In the genomic region with DNA sequence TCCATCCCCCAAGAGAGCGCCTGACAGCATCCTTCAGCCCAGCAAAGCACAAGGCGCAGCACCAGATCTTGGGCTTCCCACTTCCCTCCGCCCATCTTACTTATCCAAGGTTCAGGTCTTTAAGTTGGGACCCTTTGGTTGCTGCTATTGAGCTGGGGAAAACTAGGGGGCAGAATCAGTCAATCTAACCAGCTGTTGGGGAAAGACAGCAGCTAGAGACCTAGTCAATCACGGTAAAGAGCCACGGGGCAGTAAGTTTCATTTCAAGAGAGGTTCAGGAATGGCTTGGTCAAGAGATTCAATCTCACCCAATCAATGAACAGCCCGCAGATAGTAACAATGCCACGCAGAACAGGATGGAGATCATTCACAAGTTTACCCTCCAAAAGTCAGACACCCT, we compare ENCODE assay signal across 9 cellular contexts. TPM values are rescaled to one million over a fixed set of nuclear protein-coding genes. Genes with fewer than 3 reads are reported as not detected.
DNase-seq lines count a peak whose midpoint lies in the region; ATAC-seq, FAIRE-seq and TF ChIP-seq lines count a peak whose summit lies in the region.
"Had no signal": no experiment of that assay in that cellular context is flagged by ENCODE, and none has a peak within 500 bp of the region (broad histone marks: within the 10 kb centered on the region; RNA-seq: fewer than 3 reads in every experiment).

No MANE protein-coding gene starts in this region.

- H3K9ac ChIP-seq in DND-41 (ENCODE audit: low read depth, low read length) (no peak overlapping the region), endodermal cell (ENCODE audit: extremely low read depth, low read length, poor library complexity, severe bottlenecking) (no peak overlapping the region), neuronal stem cell (ENCODE audit: low read depth, low read length, poor library complexity) (no peak overlapping the region)

- no peaks in the 10 kb centered on the region for H3K9me3 ChIP-seq in DND-41 (ENCODE audit: insufficient read depth, low read length, severe bottlenecking)
- H3K9me3 ChIP-seq in endodermal cell (ENCODE audit: control insufficient read depth, low read length): no peaks in the 10 kb centered on the region
- no peaks in the 10 kb centered on the region for H3K9me3 ChIP-seq in neuronal stem cell (replicated peaks in 1 of 2; ENCODE audit: control insufficient read depth in 2 of 2, insufficient read depth in 1 of 2, low read depth in 1 of 2, low read length in 2 of 2)

- no peaks in the 10 kb centered on the region for H3K9me3 Mint-ChIP-seq in endodermal cell

- H2BK12ac ChIP-seq in neuronal stem cell (ENCODE audit: low read length): no peak overlapping the region

- H2BK15ac ChIP-seq in neuronal stem cell (ENCODE audit: low read length): no peak overlapping the region

- H3K14ac ChIP-seq in neuronal stem cell (ENCODE audit: low read length): no peak overlapping the region

- H3K4me2 ChIP-seq in DND-41 (ENCODE audit: insufficient read depth, low read length): no peak overlapping the region
- H3K4me2 ChIP-seq in neuronal stem cell (ENCODE audit: insufficient read depth, low read length, poor library complexity, severe bottlenecking): peak overlapping the region; percentile 95

- no peaks in the 10 kb centered on the region for H3K79me1 ChIP-seq in neuronal stem cell (ENCODE audit: low read depth, low read length)

- H3K27me3 ChIP-seq in DND-41 (ENCODE audit: insufficient read depth, low read length, poor library complexity) (peaks cover 8% of the 10 kb centered on the region), endodermal cell (ENCODE audit: control insufficient read depth, insufficient read depth, low read length, poor library complexity, severe bottlenecking) (peaks cover 19% of the 10 kb centered on the region), neuronal stem cell (ENCODE audit: control insufficient read depth in 3 of 3, insufficient read depth in 3 of 3, low read depth in 1 of 3, low read length in 3 of 3) (peaks cover 3 to 29% (median 5%) of the 10 kb centered on the region in 3 experiments)

- no peak overlapping the region for H2BK120ac ChIP-seq in neuronal stem cell (ENCODE audit: low read depth, low read length)

- H3K27ac Mint-ChIP-seq in endodermal cell: no peak overlapping the region

- H4K8ac ChIP-seq in neuronal stem cell (ENCODE audit: low read depth, low read length): no peak overlapping the region

- H3K18ac ChIP-seq in neuronal stem cell (ENCODE audit: low read length): no peak overlapping the region

- H3K4me3 ChIP-seq in DND-41 (ENCODE audit: low read depth in 1 of 2, low read length in 2 of 2): no peak overlapping the region
- H3K4me3 ChIP-seq in endodermal cell (ENCODE audit: low read length): peak overlapping the region; percentile 90
- peak overlapping the region in 1 of 2 donors; percentile 66 for H3K4me3 ChIP-seq in neuronal stem cell (ENCODE audit: low read length in 2 of 2)

- H2AK5ac ChIP-seq in neuronal stem cell (ENCODE audit: low read depth, low read length): no peak overlapping the region

- H2AFZ ChIP-seq in DND-41 (ENCODE audit: low read depth, low read length) (no peak overlapping the region), neuronal stem cell (ENCODE audit: low read length) (peak overlapping the region; percentile 93)

- no peak for FAIRE-seq in frontal cortex (lab: Jason Lieb, UNC)
- FAIRE-seq: urothelium cell line had no signal

- no peak overlapping the region for H2BK5ac ChIP-seq in neuronal stem cell (ENCODE audit: low read length)

- H3K4me1 Mint-ChIP-seq in endodermal cell: peaks cover 28% of the 10 kb centered on the region

- TF ChIP-seq CTCF in DND-41 (IDR thresholded peaks at IDR 0.05; ENCODE audit: borderline replicate concordance, extremely low read depth, low read length, poor library complexity, severe bottlenecking) (peak; percentile 13), endodermal cell (conservative IDR thresholded peaks at IDR 0.05) (peak; percentile 49)

- no peaks in the 10 kb centered on the region for H3K36me3 Mint-ChIP-seq in endodermal cell (ENCODE audit: low read depth)

- no peak overlapping the region for H4K91ac ChIP-seq in neuronal stem cell (ENCODE audit: low read depth, low read length, poor library complexity)

- H3K27me3 Mint-ChIP-seq in endodermal cell (ENCODE audit: insufficient read depth): peaks cover 37% of the 10 kb centered on the region

- no peaks in the 10 kb centered on the region for H3K79me2 ChIP-seq in DND-41 (ENCODE audit: insufficient read depth, low read length)

- peak overlapping the region; percentile 66 for H3K4me3 Mint-ChIP-seq in endodermal cell

- no peak overlapping the region for H3K4ac ChIP-seq in neuronal stem cell (ENCODE audit: low read length)

- DNase-seq in DND-41 (no peak), M059J (ENCODE audit: low read depth) (peak; percentile 31), endodermal cell (peak; percentile 69), neuronal stem cell (ENCODE audit: low spot score) (no peak), AG08395 (ENCODE audit: low spot score) (no peak), SK-N-DZ (ENCODE audit: low spot score) (no peak), frontal cortex (ENCODE audit: low spot score in 2 of 2) (no peak)

- H3K36me3 ChIP-seq in DND-41 (ENCODE audit: insufficient read depth, low read length) (no peaks in the 10 kb centered on the region), endodermal cell (ENCODE audit: control insufficient read depth, insufficient read depth, low read length) (no peaks in the 10 kb centered on the region), neuronal stem cell (replicated peaks in 1 of 2; ENCODE audit: control insufficient read depth in 2 of 2, insufficient read depth in 2 of 2, low read length in 2 of 2) (no peaks in the 10 kb centered on the region)

- 0 to 24% methylated on average over 2 to 7 of the region's 7 CpGs for WGBS in endodermal cell (ENCODE audit: insufficient coverage in 1 of 2, insufficient read length in 1 of 2), 2 experiments
- no CpG with 5 or more reads among the region's 7 CpGs for WGBS in neuronal stem cell (ENCODE audit: extremely low coverage in 2 of 2, insufficient read length in 2 of 2, insufficient replicate concordance in 1 of 2), 2 donors

- H3K4me1 ChIP-seq in DND-41 (ENCODE audit: insufficient read depth, low read length): peaks cover 18% of the 10 kb centered on the region
- no peaks in the 10 kb centered on the region for H3K4me1 ChIP-seq in endodermal cell (ENCODE audit: control insufficient read depth, insufficient read depth, low read length)
- H3K4me1 ChIP-seq in neuronal stem cell (ENCODE audit: control insufficient read depth in 2 of 2, insufficient read depth in 1 of 2, low read depth in 1 of 2, low read length in 2 of 2): peaks cover 15 to 18% of the 10 kb centered on the region in 2 donors

- no peak overlapping the region for H3K23ac ChIP-seq in neuronal stem cell (ENCODE audit: low read depth, low read length, poor library complexity)

- H4K20me1 ChIP-seq in DND-41 (ENCODE audit: insufficient read depth, low read length): 0 out of 2 replicates have a peak, but pooled peaks cover 3% of the 10 kb centered on the region

- H3K27ac ChIP-seq in DND-41 (ENCODE audit: low read length): no peak overlapping the region
- H3K27ac ChIP-seq in endodermal cell (ENCODE audit: low read depth, low read length): no peak overlapping the region
- H3K27ac ChIP-seq in neuronal stem cell (replicated peaks; ENCODE audit: low read length): no peak overlapping the region

- ATAC-seq in DND-41 (ENCODE audit: insufficient read depth, low read depth): no peak
- ATAC-seq in GM21737 (IDR thresholded peaks at IDR 0.05; ENCODE audit: unreplicated experiment): no peak

RNA-seq across cellular contexts. Expression of a gene that starts 1.7 kb away (rescaled TPM):
- total RNA-seq in M059J (2014; rRNA removed; shearing (Covaris generic)): 1.8 and 3.2 TPM in 2 replicates
- total RNA-seq in endodermal cell: 1 to 10 TPM; 2.9 to 5.2 TPM
- polyA plus RNA-seq in endodermal cell (2013, experiment 1 of 2): 8.4 TPM
- 8.3 TPM for polyA plus RNA-seq in endodermal cell (2013, experiment 2 of 2)
- 0.89 TPM for polyA plus RNA-seq in neuronal stem cell (2013, experiment 1 of 2)
- 0.94 TPM for polyA plus RNA-seq in neuronal stem cell (2013, experiment 2 of 2)
- 0.03 TPM in 1 of 2 replicates, not detected in the other for polyA plus RNA-seq in SK-N-DZ (2014; cell fraction: cytosol; rRNA removed)
- polyA plus RNA-seq in SK-N-DZ (2014; cell fraction: nucleus; rRNA removed): not detected in 2 replicates
- total RNA-seq in frontal cortex: 2.4 TPM

Comparison
In these comparisons a context has a peak if more than half of its experiments do, and no peak if none do; other contexts are left out.
1. DNase-seq: peak in M059J (single experiment) and endodermal cell (single experiment); none in DND-41 (single experiment), neuronal stem cell (single experiment), AG08395 (single experiment), SK-N-DZ (single experiment) and frontal cortex (0 of 2).